1 cellular context compared by ENCODE assay signal in genomic region chr9:114429488-114429887, GRCh38.
A peak's percentile ranks its signal among the peaks of the same experiment; 100 is the strongest.
TF ChIP-seq lines count a peak whose summit lies in the region.

No MANE protein-coding gene starts in this region.

TF ChIP-seq in K562, 482 proteins besides CTCF, POLR2A, EP300 and RAD21:
- TF ChIP-seq GTF2A2 (tag; IDR thresholded peaks at IDR 0.05) (no peak), ZKSCAN8 (CRISPR knock-in tag; IDR thresholded peaks at IDR 0.05) (0 out of 2 replicates have a peak, but pooled peaks have one; percentile 57)
TF ChIP-seq in K562: peak in this region for 1.
